Comparison of ENCODE assay signal across 22 cellular contexts in genomic region chr4:123569541-123569940, GRCh38.
DNase-seq lines count a peak whose midpoint lies in the region; ATAC-seq, FAIRE-seq and TF ChIP-seq lines count a peak whose summit lies in the region.
"Had no signal": no experiment of that assay in that cellular context is flagged by ENCODE, and none has a peak within 500 bp of the region (broad histone marks: within the 10 kb centered on the region; RNA-seq: fewer than 3 reads in every experiment).

No MANE protein-coding gene starts in this region.

- H3K9me3 Mint-ChIP-seq in nephron progenitor cell (peaks cover 44% of the 10 kb centered on the region), neural progenitor cell (peaks cover 30% of the 10 kb centered on the region)
- H3K9me3 Mint-ChIP-seq: CD8-positive, alpha-beta T cell had no signal

- ATAC-seq in HepG2, result no peak
- no peak for ATAC-seq in right lobe of liver
- ATAC-seq in HCT116, result no peak
- ATAC-seq in K562, result no peak
- ATAC-seq in HG02642 (IDR thresholded peaks at IDR 0.05; ENCODE audit: poor library complexity, unreplicated experiment), result no peak
- ATAC-seq: CD8-positive, alpha-beta T cell; GM12878; GM23338 had no signal

- H3K9me1 ChIP-seq in K562 (ENCODE audit: control insufficient read depth, insufficient read depth, low read length), result no peaks in the 10 kb centered on the region

- H3F3A ChIP-seq in neural progenitor cell (ENCODE audit: low read depth), result no peaks in the 10 kb centered on the region

- H3K27me3 Mint-ChIP-seq in nephron progenitor cell (ENCODE audit: low read depth, poor library complexity) (peaks cover 4% of the 10 kb centered on the region), neural progenitor cell (ENCODE audit: insufficient read depth, low read depth) (no peaks in the 10 kb centered on the region)

- H3K4me3 Mint-ChIP-seq in nephron progenitor cell (no peak overlapping the region), neural progenitor cell (no peak overlapping the region)
- H3K4me3 Mint-ChIP-seq: B cell; CD4-positive, CD25-positive, alpha-beta regulatory T cell; CD8-positive, alpha-beta T cell; GM23338; H9; HFFc6 had no signal

- H3K4me3 ChIP-seq in HepG2 (replicated peaks in 1 of 3; ENCODE audit: insufficient read depth in 1 of 3, low read depth in 2 of 3, low read length in 3 of 3) (no peak overlapping the region), right lobe of liver (no peak overlapping the region), HCT116 (replicated peaks in 1 of 2; ENCODE audit: low read depth in 1 of 2, low read length in 2 of 2) (no peak overlapping the region), K562 (no peak overlapping the region), neural progenitor cell (no peak overlapping the region)
- H3K4me3 ChIP-seq: BLaER1, GM12878, GM23338 had no signal

- no peak for TF ChIP-seq POLR2A in HepG2 (IDR thresholded peaks at IDR 0.05; ENCODE audit: insufficient read depth in 1 of 2, low read depth in 2 of 2, low read length in 2 of 2)
- TF ChIP-seq POLR2A in right lobe of liver (IDR thresholded peaks at IDR 0.05), result no peak
- TF ChIP-seq POLR2A in HCT116 (IDR thresholded peaks at IDR 0.05; ENCODE audit: borderline replicate concordance, extremely low read depth, insufficient read depth, insufficient read length), result no peak
- TF ChIP-seq POLR2A in K562 (conservative IDR thresholded peaks at IDR 0.05), result no peak

- H3K27me3 ChIP-seq in HepG2 (ENCODE audit: control insufficient read depth in 1 of 2, insufficient read depth in 2 of 2, low read length in 2 of 2), result no peaks in the 10 kb centered on the region
- no peaks in the 10 kb centered on the region for H3K27me3 ChIP-seq in right lobe of liver
- no peaks in the 10 kb centered on the region for H3K27me3 ChIP-seq in HCT116 (ENCODE audit: insufficient read depth, low read length)
- H3K27me3 ChIP-seq in K562 (ENCODE audit: control insufficient read depth in 2 of 2, insufficient read depth in 2 of 2, low read length in 2 of 2), result no peaks in the 10 kb centered on the region
- no peaks in the 10 kb centered on the region for H3K27me3 ChIP-seq in neural progenitor cell
- H3K27me3 ChIP-seq: BLaER1 had no signal

- RAD21 ChIA-PET in HCT116 (lab: Charles Lee; ENCODE audit: low non-redundant PET in 1 of 2, low total read pairs in 2 of 2, uncharacterized antibody in 2 of 2, unreplicated experiment in 2 of 2), result no interaction called here

- in situ Hi-C loops in HepG2 (cut with HindIII; ENCODE audit: extremely low pct_ligation_motif_present, low pct_unique_long_range_greater_than_20kb), result loop anchor here (25.0 kb wide), 1 partner anchor 543 kb away; no protein-coding TSS in a partner anchor
- in situ Hi-C loops in K562 (cut with MboI), result no loop called here

- no peak overlapping the region for H2AFZ ChIP-seq in HepG2 (ENCODE audit: low read length)
- peak overlapping the region; percentile 13 for H2AFZ ChIP-seq in HCT116 (ENCODE audit: low read depth, low read length, poor library complexity, severe bottlenecking)
- H2AFZ ChIP-seq in K562 (ENCODE audit: low read depth, low read length), result no peak overlapping the region
- no peak overlapping the region for H2AFZ ChIP-seq in neural progenitor cell (replicated peaks)
- H2AFZ ChIP-seq: GM23338 had no signal

- no peak overlapping the region for H3K27ac ChIP-seq in HepG2 (ENCODE audit: extremely low read length, insufficient read depth, low read length)
- H3K27ac ChIP-seq in right lobe of liver, result no peak overlapping the region
- H3K27ac ChIP-seq in HCT116 (ENCODE audit: low read depth, low read length), result no peak overlapping the region
- H3K27ac ChIP-seq in K562 (ENCODE audit: extremely low read depth, low read depth, low read length), result no peak overlapping the region
- no peak overlapping the region for H3K27ac ChIP-seq in neural progenitor cell
- H3K27ac ChIP-seq: 22Rv1, BLaER1, C4-2B had no signal

- intact Hi-C loops in HepG2 (cut with micrococcal nuclease; ENCODE audit: unreplicated experiment) (loop anchor here (10.0 kb wide), 1 partner anchor 545 kb away; no protein-coding TSS in a partner anchor), right lobe of liver (cut with DNase I) (no loop called here), HCT116 (cut with micrococcal nuclease) (loop anchor here (10.0 kb wide), 1 partner anchor 695 kb away; no protein-coding TSS in a partner anchor), K562 (cut with micrococcal nuclease) (loop anchor here (10.0 kb wide), 2 partner anchors 175 to 465 kb away; partner anchors contain the start of gene SPRY1)

- no peak for TF ChIP-seq RAD21 in HepG2 (CRISPR knock-in tag; IDR thresholded peaks at IDR 0.05)
- TF ChIP-seq RAD21 in HCT116 (IDR thresholded peaks at IDR 0.05; ENCODE audit: low read depth), result no peak
- TF ChIP-seq RAD21 in K562 (CRISPR knock-in tag; conservative IDR thresholded peaks at IDR 0.05 in 1 of 2, IDR thresholded peaks at IDR 0.05 in 1 of 2), result no peak

- no TSS peak for BruUV-seq in HepG2 (replicated peaks; lab: Mats Ljungman, UMichigan)
- BruUV-seq in HCT116 (replicated peaks; lab: Mats Ljungman, UMichigan), result no TSS peak
- BruUV-seq in K562 (replicated peaks; lab: Mats Ljungman, UMichigan), result no TSS peak

- H3K36me3 ChIP-seq in HepG2 (replicated peaks in 1 of 2; ENCODE audit: control insufficient read depth in 1 of 2, insufficient read depth in 2 of 2, low read length in 2 of 2) (no peaks in the 10 kb centered on the region), right lobe of liver (no peaks in the 10 kb centered on the region), HCT116 (ENCODE audit: control insufficient read depth in 1 of 2, insufficient read depth in 2 of 2, low read length in 2 of 2) (no peaks in the 10 kb centered on the region), K562 (ENCODE audit: control insufficient read depth, insufficient read depth, low read length) (no peaks in the 10 kb centered on the region), neural progenitor cell (no peaks in the 10 kb centered on the region)
- H3K36me3 ChIP-seq: BLaER1 had no signal

- POLR2A ChIA-PET in HepG2 (lab: Yijun Ruan, JAX), result no interaction called here
- POLR2A ChIA-PET in HCT116 (lab: Charles Lee), result no interaction called here
- POLR2A ChIA-PET in K562 (lab: Yijun Ruan, JAX), result no interaction called here

- H3K4me1 Mint-ChIP-seq in nephron progenitor cell (peaks cover 15% of the 10 kb centered on the region), neural progenitor cell (peaks cover 5% of the 10 kb centered on the region)

- DNase-seq in HepG2 (ENCODE audit: low spot score) (no peak), right lobe of liver (no peak), HCT116 (ENCODE audit: low read depth, low spot score) (no peak), K562 (ENCODE audit: extremely low read depth in 1 of 4, low spot score in 3 of 4) (no peak), nephron progenitor cell (no peak), neural progenitor cell (ENCODE audit: low spot score) (no peak)
- DNase-seq: Caco-2; CD4-positive, CD25-positive, alpha-beta regulatory T cell; CD8-positive, alpha-beta T cell; DMS153; DND-41; GDM1; H9; HFFc6 had no signal

- H3K9me2 ChIP-seq in HCT116 (ENCODE audit: insufficient read depth), result no peaks in the 10 kb centered on the region

- no peak overlapping the region for H3K27ac Mint-ChIP-seq in nephron progenitor cell
- H3K27ac Mint-ChIP-seq in neural progenitor cell, result no peak overlapping the region
- H3K27ac Mint-ChIP-seq: B cell; CD4-positive, CD25-positive, alpha-beta regulatory T cell; CD8-positive, alpha-beta T cell; GM23338; HFFc6 had no signal

- no peak for TF ChIP-seq CTCF in HepG2 (CRISPR knock-in tag; IDR thresholded peaks at IDR 0.05)
- TF ChIP-seq CTCF in right lobe of liver (IDR thresholded peaks at IDR 0.05), result no peak
- no peak for TF ChIP-seq CTCF in HCT116 (IDR thresholded peaks at IDR 0.05 in 2 of 3, conservative IDR thresholded peaks at IDR 0.05 in 1 of 3; ENCODE audit: borderline replicate concordance in 1 of 3, insufficient read depth in 1 of 3, low read depth in 2 of 3, low read length in 2 of 3)
- no peak for TF ChIP-seq CTCF in K562 (IDR thresholded peaks at IDR 0.05 in 2 of 3, conservative IDR thresholded peaks at IDR 0.05 in 1 of 3; ENCODE audit: insufficient read depth in 2 of 3, low read depth in 1 of 3, low read length in 3 of 3)
- no peak for TF ChIP-seq CTCF in nephron progenitor cell (IDR thresholded peaks at IDR 0.05)
- no peak for TF ChIP-seq CTCF in neural progenitor cell (IDR thresholded peaks at IDR 0.05)

- H3K9me3 ChIP-seq in HepG2 (ENCODE audit: low read length) (no peaks in the 10 kb centered on the region), right lobe of liver (no peaks in the 10 kb centered on the region), HCT116 (ENCODE audit: control insufficient read depth in 1 of 2, insufficient read depth in 1 of 2, low read depth in 1 of 2, low read length in 2 of 2) (no peaks in the 10 kb centered on the region), K562 (replicated peaks; ENCODE audit: control insufficient read depth, insufficient read depth, low read depth, low read length) (no peaks in the 10 kb centered on the region), neural progenitor cell (ENCODE audit: low read depth) (no peaks in the 10 kb centered on the region)

- 95% methylated on average over 2 of the region's 2 CpGs for WGBS in HepG2 (ENCODE audit: low lambda C conversion rate)
- WGBS in right lobe of liver (ENCODE audit: insufficient coverage, low coverage, low lambda C conversion rate, missing lambda C conversion rate), result 86% methylated on average over 2 of the region's 2 CpGs
- WGBS in K562 (ENCODE audit: insufficient coverage, low coverage, missing lambda C conversion rate), result 17% methylated on average over 2 of the region's 2 CpGs

- TF ChIP-seq EP300 in HepG2 (IDR thresholded peaks at IDR 0.05; ENCODE audit: low read depth in 2 of 2, low read length in 2 of 2), result no peak
- no peak for TF ChIP-seq EP300 in HepG2 (CRISPR knock-in tag; IDR thresholded peaks at IDR 0.05; ENCODE audit: borderline replicate concordance)
- no peak for TF ChIP-seq EP300 in K562 (IDR thresholded peaks at IDR 0.05; ENCODE audit: low read length)

- H3K9ac ChIP-seq in HepG2 (ENCODE audit: insufficient read depth, low read depth, low read length), result no peak overlapping the region
- no peak overlapping the region for H3K9ac ChIP-seq in HCT116 (ENCODE audit: low read length)
- H3K9ac ChIP-seq in K562 (ENCODE audit: insufficient read depth in 1 of 2, low read depth in 2 of 2, low read length in 2 of 2), result no peak overlapping the region
- H3K9ac ChIP-seq in neural progenitor cell, result no peak overlapping the region
- H3K9ac ChIP-seq: BLaER1 had no signal

- H3K36me3 Mint-ChIP-seq in nephron progenitor cell (ENCODE audit: low read depth), result peaks cover 32% of the 10 kb centered on the region
- H3K36me3 Mint-ChIP-seq in neural progenitor cell, result peaks cover 2% of the 10 kb centered on the region
- H3K36me3 Mint-ChIP-seq: CD4-positive, CD25-positive, alpha-beta regulatory T cell; CD8-positive, alpha-beta T cell had no signal

- no peaks in the 10 kb centered on the region for H3K79me2 ChIP-seq in HepG2 (ENCODE audit: insufficient read depth, low read length)
- H3K79me2 ChIP-seq in HCT116 (ENCODE audit: insufficient read depth, low read length), result no peaks in the 10 kb centered on the region
- H3K79me2 ChIP-seq in K562 (ENCODE audit: control insufficient read depth, insufficient read depth, low read length), result no peaks in the 10 kb centered on the region
- H3K79me2 ChIP-seq in neural progenitor cell (ENCODE audit: low read depth), result no peaks in the 10 kb centered on the region

- CTCF ChIA-PET in HepG2 (lab: Yijun Ruan, JAX; ENCODE audit: low intra/inter-chr PET ratio, low total read pairs), result no interaction called here
- CTCF ChIA-PET in HCT116 (lab: Charles Lee), result no interaction called here
- CTCF ChIA-PET in K562 (lab: Yijun Ruan, JAX; ENCODE audit: low intra/inter-chr PET ratio), result no interaction called here

- H4K20me1 ChIP-seq in HepG2 (ENCODE audit: insufficient read depth, low read length) (no peaks in the 10 kb centered on the region), HCT116 (ENCODE audit: insufficient read depth) (no peaks in the 10 kb centered on the region), K562 (replicated peaks; ENCODE audit: control insufficient read depth, insufficient read depth, low read length) (no peaks in the 10 kb centered on the region), neural progenitor cell (ENCODE audit: low read depth) (no peaks in the 10 kb centered on the region)
- H4K20me1 ChIP-seq: BLaER1 had no signal

- H3K4me1 ChIP-seq in HepG2 (ENCODE audit: insufficient read depth, low read length) (peaks cover 7% of the 10 kb centered on the region), right lobe of liver (no peaks in the 10 kb centered on the region), HCT116 (ENCODE audit: control insufficient read depth in 1 of 2, insufficient read depth in 2 of 2, low read length in 2 of 2) (peaks cover 0 to 4% of the 10 kb centered on the region in 2 experiments; a peak in 2 of 4 replicates), K562 (replicated peaks in 1 of 2; ENCODE audit: control insufficient read depth in 2 of 2, insufficient read depth in 2 of 2, low read length in 2 of 2) (peaks cover 0 to 3% of the 10 kb centered on the region in 2 experiments; a peak in 1 of 5 replicates), neural progenitor cell (no peaks in the 10 kb centered on the region)
- H3K4me1 ChIP-seq: Caco-2 had no signal

- no peak overlapping the region for H3K4me2 ChIP-seq in HepG2 (ENCODE audit: low read depth, low read length)
- H3K4me2 ChIP-seq in HCT116 (ENCODE audit: low read length), result no peak overlapping the region
- no peak overlapping the region for H3K4me2 ChIP-seq in K562 (ENCODE audit: insufficient read depth, low read length)
- H3K4me2 ChIP-seq in neural progenitor cell, result no peak overlapping the region
- H3K4me2 ChIP-seq: BLaER1, GM23338 had no signal

- no peak for FAIRE-seq in HepG2 (lab: Jason Lieb, UNC)
- no peak for FAIRE-seq in K562 (lab: Jason Lieb, UNC)
- FAIRE-seq in islet of Langerhans (lab: Jason Lieb, UNC), result peak; percentile 64
- FAIRE-seq: GM12878 had no signal

Comparison
In these comparisons a context has a peak if more than half of its experiments do, and no peak if none do; other contexts are left out.
1. intact Hi-C loops: an anchor here in HepG2 (10.0 kb wide), HCT116 (10.0 kb wide) and K562 (10.0 kb wide); none called in right lobe of liver.
2. Of the 241 proteins assayed by ChIP-seq in both HepG2 and K562: peak only in HepG2: none; only in K562: MAFG, NFE2 and NFE2L1; in both: none; in neither: 238.